In genomic region chr12:107042801-107043200, GRCh38 we compare ENCODE assay signal across 1 cellular context.
TF ChIP-seq lines count a peak whose summit lies in the region.

No MANE protein-coding gene starts in this region.

TF ChIP-seq in A549, 52 proteins besides CTCF, POLR2A, EP300 and RAD21 (continued from another document):
- no peak for TF ChIP-seq HOXB13 (CRISPR knock-in tag; IDR thresholded peaks at IDR 0.05; ENCODE audit: low read depth)
- TF ChIP-seq KDM5A (IDR thresholded peaks at IDR 0.05), result no peak
- TF ChIP-seq TFCP2L1 (CRISPR knock-in tag; IDR thresholded peaks at IDR 0.05), result no peak
TF ChIP-seq in A549: peak in this region for 0.
